Comparison of ENCODE assay signal across 9 cellular contexts in the genomic region with DNA sequence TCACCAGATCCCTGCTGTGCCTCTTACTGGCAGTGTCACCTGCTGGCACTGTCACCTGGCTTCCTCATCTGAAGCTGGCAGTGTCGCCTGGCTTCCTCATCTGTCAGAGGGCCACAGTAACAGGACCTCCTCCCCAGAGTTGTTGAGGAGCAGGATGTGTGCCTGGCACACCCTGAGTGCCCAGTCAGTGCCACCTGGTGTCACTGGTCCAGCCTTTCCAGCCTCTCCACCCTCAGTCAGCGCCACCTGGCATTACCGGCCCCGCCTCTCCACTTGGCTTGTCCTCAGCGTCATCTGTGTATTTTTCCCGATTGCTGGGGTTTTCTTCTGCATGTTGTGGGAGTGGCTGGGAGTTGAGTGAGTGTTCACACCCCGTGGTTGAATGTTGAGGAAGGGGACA. TPM values are rescaled to one million over a fixed set of nuclear protein-coding genes. Genes with fewer than 3 reads are reported as not detected.
DNase-seq lines count a peak whose midpoint lies in the region; ATAC-seq and TF ChIP-seq lines count a peak whose summit lies in the region.
"Had no signal": no experiment of that assay in that cellular context is flagged by ENCODE, and none has a peak within 500 bp of the region (broad histone marks: within the 10 kb centered on the region; RNA-seq: fewer than 3 reads in every experiment).

No MANE protein-coding gene starts in this region.

- no peak for ATAC-seq in GM19455 (IDR thresholded peaks at IDR 0.05; ENCODE audit: unreplicated experiment)

- peak overlapping the region; percentile 80 for H3K27ac Mint-ChIP-seq in activated T-cell treated with anti-CD3 and anti-CD28 coated beads, Interleukin-2, amount 50 U/mL, for 24 hours
- peak overlapping the region; percentile 6 for H3K27ac Mint-ChIP-seq in endodermal cell

- H3K36me3 ChIP-seq in endodermal cell (ENCODE audit: control insufficient read depth, insufficient read depth, low read length) (peaks cover 52% of the 10 kb centered on the region), stomach (peaks cover 0 to 14% (median 13%) of the 10 kb centered on the region in 4 donors)

- H3K4me1 ChIP-seq in endodermal cell (ENCODE audit: control insufficient read depth, insufficient read depth, low read length), result peaks cover 3% of the 10 kb centered on the region
- peaks cover 62 to 94% (median 79%) of the 10 kb centered on the region in 4 donors for H3K4me1 ChIP-seq in stomach

- H3K36me3 Mint-ChIP-seq in activated T-cell treated with anti-CD3 and anti-CD28 coated beads, Interleukin-2, amount 50 U/mL, for 24 hours (ENCODE audit: low read depth), result peaks cover 85% of the 10 kb centered on the region
- H3K36me3 Mint-ChIP-seq in endodermal cell (ENCODE audit: low read depth), result peaks cover 30% of the 10 kb centered on the region

- no peaks in the 10 kb centered on the region for H3K27me3 ChIP-seq in endodermal cell (ENCODE audit: control insufficient read depth, insufficient read depth, low read length, poor library complexity, severe bottlenecking)
- no peaks in the 10 kb centered on the region for H3K27me3 ChIP-seq in stomach

- intact Hi-C loops in stomach (cut with DNase I; ENCODE audit: low total_unique reads), result no loop called here

- H3K9me3 ChIP-seq in endodermal cell (ENCODE audit: control insufficient read depth, low read length), result no peaks in the 10 kb centered on the region
- no peaks in the 10 kb centered on the region for H3K9me3 ChIP-seq in stomach

- H3K27ac ChIP-seq in endodermal cell (ENCODE audit: low read depth, low read length) (no peak overlapping the region), stomach (peak overlapping the region; percentile 20 to 62 (median 32))

- WGBS in endodermal cell (ENCODE audit: insufficient coverage in 1 of 2, insufficient read length in 1 of 2), 2 experiments, result 90% methylated on average over 7 of the region's 7 CpGs; no CpG with 5 or more reads in 1 of the 2 experiments
- 21 to 53% (median 30%) methylated on average over 7 of the region's 7 CpGs for WGBS in stomach, 5 donors

- no peak for TF ChIP-seq CTCF in endodermal cell (conservative IDR thresholded peaks at IDR 0.05)
- no peak for TF ChIP-seq CTCF in stomach (IDR thresholded peaks at IDR 0.05)

- H3K4me3 ChIP-seq in endodermal cell (ENCODE audit: low read length) (no peak overlapping the region), stomach (no peak overlapping the region)

- TF ChIP-seq EP300 in stomach (IDR thresholded peaks at IDR 0.05), result no peak

- no peak for TF ChIP-seq POLR2A in stomach (IDR thresholded peaks at IDR 0.05)

- DNase-seq in activated T-cell treated with anti-CD3 and anti-CD28 coated beads, Interleukin-2, amount 50 U/mL, for 24 hours, result no peak
- DNase-seq in activated T-cell treated with anti-CD3 and anti-CD28 coated beads for 4 hours (no peak), NCI-H345 (lab: John Stamatoyannopoulos, UW) (peak; percentile 79), endodermal cell (no peak), stomach (peak; percentile 62), NCI-H128 (lab: John Stamatoyannopoulos, UW; ENCODE audit: unreplicated experiment) (no peak)
- DNase-seq in activated naive CD4-positive, alpha-beta T cell (lab: John Stamatoyannopoulos, UW), result no peak
- DNase-seq: dermis blood vessel endothelial cell had no signal

- peaks cover 74% of the 10 kb centered on the region for H3K4me1 Mint-ChIP-seq in activated T-cell treated with anti-CD3 and anti-CD28 coated beads, Interleukin-2, amount 50 U/mL, for 24 hours (ENCODE audit: low read depth)
- H3K4me1 Mint-ChIP-seq in endodermal cell, result peaks cover 13% of the 10 kb centered on the region

- H3K27me3 Mint-ChIP-seq in activated T-cell treated with anti-CD3 and anti-CD28 coated beads, Interleukin-2, amount 50 U/mL, for 24 hours, result no peaks in the 10 kb centered on the region
- no peaks in the 10 kb centered on the region for H3K27me3 Mint-ChIP-seq in endodermal cell (ENCODE audit: insufficient read depth)

- no peak overlapping the region for H3K4me3 Mint-ChIP-seq in activated T-cell treated with anti-CD3 and anti-CD28 coated beads, Interleukin-2, amount 50 U/mL, for 24 hours
- no peak overlapping the region for H3K4me3 Mint-ChIP-seq in endodermal cell

- no peaks in the 10 kb centered on the region for H3K9me3 Mint-ChIP-seq in activated T-cell treated with anti-CD3 and anti-CD28 coated beads, Interleukin-2, amount 50 U/mL, for 24 hours
- no peaks in the 10 kb centered on the region for H3K9me3 Mint-ChIP-seq in endodermal cell

- H3K9ac ChIP-seq in endodermal cell (ENCODE audit: extremely low read depth, low read length, poor library complexity, severe bottlenecking), result no peak overlapping the region

RNA-seq across cellular contexts. Expression of a gene that starts 37.9 kb away (rescaled TPM):
- total RNA-seq in endodermal cell (100 to 1,000 TPM; 148 to 149 TPM), stomach (100 to 1,000 TPM in 1 of 5 donors, 10 to 100 TPM in 4; 37.4 to 183 (median 54.2) TPM)
- polyA plus RNA-seq in endodermal cell (2013, experiment 1 of 2), result 98.7 TPM
- polyA plus RNA-seq in endodermal cell (2013, experiment 2 of 2), result 86.0 TPM
- polyA plus RNA-seq in stomach, result 10 to 100 TPM; 17.1 to 33.0 (median 22.6) TPM

Comparison
In these comparisons a context has a peak if more than half of its experiments do, and no peak if none do; other contexts are left out.
1. DNase-seq: peak in NCI-H345 (single experiment) and stomach (single experiment); none in activated T-cell treated with anti-CD3 and anti-CD28 coated beads, Interleukin-2, amount 50 U/mL, for 24 hours (single experiment), activated T-cell treated with anti-CD3 and anti-CD28 coated beads for 4 hours (single experiment), endodermal cell (single experiment), NCI-H128 (single experiment) and activated naive CD4-positive, alpha-beta T cell (0 of 4).